25 cellular contexts compared by ENCODE assay signal in genomic region chr15:48718646-48719045, GRCh38.
DNase-seq lines count a peak whose midpoint lies in the region; ATAC-seq, FAIRE-seq and TF ChIP-seq lines count a peak whose summit lies in the region.
"Had no signal": no experiment of that assay in that cellular context is flagged by ENCODE, and none has a peak within 500 bp of the region (broad histone marks: within the 10 kb centered on the region; RNA-seq: fewer than 3 reads in every experiment).

No MANE protein-coding gene starts in this region.

- no peaks in the 10 kb centered on the region for H3K79me2 ChIP-seq in K562 (ENCODE audit: control insufficient read depth, insufficient read depth, low read length)

- FAIRE-seq in K562 (lab: Jason Lieb, UNC) (peak; percentile 70), frontal cortex (lab: Jason Lieb, UNC) (no peak)
- FAIRE-seq: GM12878 had no signal

- TF ChIP-seq CTCF in K562 (IDR thresholded peaks at IDR 0.05 in 2 of 3, conservative IDR thresholded peaks at IDR 0.05 in 1 of 3; ENCODE audit: insufficient read depth in 2 of 3, low read depth in 1 of 3, low read length in 3 of 3) (no peak), heart left ventricle (IDR thresholded peaks at IDR 0.05) (no peak)

- CTCF ChIA-PET in K562 (lab: Yijun Ruan, JAX; ENCODE audit: low intra/inter-chr PET ratio) (no interaction called here), HEK293T (lab: Yijun Ruan, JAX) (no interaction called here)

- BruUV-seq in K562 (replicated peaks; lab: Mats Ljungman, UMichigan): no TSS peak

- no peak for TF ChIP-seq EP300 in K562 (IDR thresholded peaks at IDR 0.05; ENCODE audit: low read length)

- POLR2A ChIA-PET in K562 (lab: Yijun Ruan, JAX): interaction anchor here (0.6 to 1.0 kb wide), 2 partner anchors 92 to 346 kb away, joined by 3 read pairs; partner anchors contain the start of gene CEP152
- POLR2A ChIA-PET in HEK293T (lab: Yijun Ruan, JAX): no interaction called here

- H3K27ac ChIP-seq in K562 (ENCODE audit: extremely low read depth, low read depth, low read length) (peak overlapping the region; percentile 45; the same call in 2 of the 3 replicates), heart left ventricle (peak overlapping the region in 1 of 12 donors; percentile 12)
- H3K27ac ChIP-seq: 22Rv1; BLaER1 treated with 17β-estradiol and CSF1 and Interleukin-3, amounts not matched to agents 10 nM and 100 nM; upper lobe of left lung had no signal

- H3K27me3 ChIP-seq in K562 (ENCODE audit: control insufficient read depth in 2 of 2, insufficient read depth in 2 of 2, low read length in 2 of 2) (no peaks in the 10 kb centered on the region), heart left ventricle (no peaks in the 10 kb centered on the region)
- H3K27me3 ChIP-seq: BLaER1 treated with 17β-estradiol and CSF1 and Interleukin-3, amounts not matched to agents 10 nM and 100 nM; upper lobe of left lung had no signal

- 0% methylated on average over 2 of the region's 2 CpGs for WGBS in K562 (ENCODE audit: insufficient coverage, low coverage, missing lambda C conversion rate)
- 29 to 51% (median 39%) methylated on average over 2 of the region's 2 CpGs for WGBS in heart left ventricle, 4 donors

- peak overlapping the region; percentile 22; the same call in 1 of the 2 replicates for H3K4me2 ChIP-seq in K562 (ENCODE audit: insufficient read depth, low read length)
- H3K4me2 ChIP-seq: BLaER1 treated with 17β-estradiol and CSF1 and Interleukin-3, amounts not matched to agents 10 nM and 100 nM had no signal

- in situ Hi-C loops in K562 (cut with MboI): no loop called here

- no peaks in the 10 kb centered on the region for H3K9me1 ChIP-seq in K562 (ENCODE audit: control insufficient read depth, insufficient read depth, low read length)

- H3K36me3 ChIP-seq in K562 (ENCODE audit: control insufficient read depth, insufficient read depth, low read length) (peaks cover 6% of the 10 kb centered on the region; the same call in 2 of the 3 replicates), heart left ventricle (no peaks in the 10 kb centered on the region)
- H3K36me3 ChIP-seq: upper lobe of left lung had no signal

- H3K4me1 ChIP-seq in K562 (replicated peaks in 1 of 2; ENCODE audit: control insufficient read depth in 2 of 2, insufficient read depth in 2 of 2, low read length in 2 of 2) (peaks cover 0 to 56% of the 10 kb centered on the region in 2 experiments; a peak in 3 of 5 replicates), heart left ventricle (peaks cover 0 to 11% (median 0%) of the 10 kb centered on the region in 12 donors)
- H3K4me1 ChIP-seq: upper lobe of left lung had no signal

- ATAC-seq in Right ventricle myocardium inferior (peak; percentile 78), K562 (peak; percentile 87), heart left ventricle (peak; percentile 24 to 81 (median 68))
- ATAC-seq: effector memory CD8-positive, alpha-beta T cell; GM12878 had no signal

- H3K9ac ChIP-seq in K562 (ENCODE audit: insufficient read depth in 1 of 2, low read depth in 2 of 2, low read length in 2 of 2): no peak overlapping the region
- H3K9ac ChIP-seq: BLaER1 treated with 17β-estradiol and CSF1 and Interleukin-3, amounts not matched to agents 10 nM and 100 nM had no signal

- DNase-seq in Right ventricle myocardium inferior (ENCODE audit: missing footprints) (no peak), cardiac septum (ENCODE audit: low spot score) (no peak), K562 (ENCODE audit: extremely low read depth in 1 of 4, low spot score in 3 of 4) (peak; percentile 19 to 66 (median 33)), heart left ventricle (peak in 2 of 5 donors; percentile 36 to 38), middle frontal gyrus (ENCODE audit: extremely low spot score, low spot score) (no peak), frontal cortex (ENCODE audit: low spot score in 2 of 2) (no peak), HEK293T (ENCODE audit: extremely low spot score) (no peak)
- no peak for DNase-seq in activated CD4-positive, alpha-beta T cell treated with anti-CD3 and anti-CD28 coated beads for 1 hour
- DNase-seq: activated CD4-positive, alpha-beta T cell treated with anti-CD3 and anti-CD28 coated beads, Interleukin-2, amount 50 U/mL, for 4 hours; activated naive CD4-positive, alpha-beta T cell treated with Interleukin-2 at 50 U/mL for 16 hours; activated T-cell treated with anti-CD3 and anti-CD28 coated beads for 4 hours; anterior cingulate cortex; effector memory CD8-positive, alpha-beta T cell; foreskin melanocyte; GF-D8; H9; NCI-H1048; NCI-H2029 treated with DMSO at 0.1 percent for 48 hours; NCI-H510A treated with DMSO at 0.1 percent for 48 hours; stimulated activated CD4-positive, alpha-beta T cell treated with anti-CD3 and anti-CD28 coated beads, Interleukin-4, amount 100 ng/mL, for 24 hours; SW 1271; upper lobe of left lung had no signal

- intact Hi-C loops in Right ventricle myocardium inferior (cut with DNase I) (no loop called here), cardiac septum (cut with DNase I) (no loop called here), K562 (cut with micrococcal nuclease) (loop anchor here (5.0 kb wide), 1 partner anchor 139 kb away; no protein-coding TSS in a partner anchor), heart left ventricle (cut with DNase I) (no loop called here)

- TF ChIP-seq POLR2A in K562 (conservative IDR thresholded peaks at IDR 0.05) (no peak), heart left ventricle (IDR thresholded peaks at IDR 0.05) (no peak)

- H3K4me3 ChIP-seq in K562 (no peak overlapping the region), heart left ventricle (no peak overlapping the region)
- H3K4me3 ChIP-seq: BLaER1 treated with 17β-estradiol and CSF1 and Interleukin-3, amounts not matched to agents 10 nM and 100 nM; GM12878; upper lobe of left lung had no signal

- peak overlapping the region; percentile 35; the same call in 1 of the 2 replicates for H2AFZ ChIP-seq in K562 (ENCODE audit: low read depth, low read length)

- H3K9me3 ChIP-seq in K562 (replicated peaks; ENCODE audit: control insufficient read depth, insufficient read depth, low read depth, low read length) (no peaks in the 10 kb centered on the region), heart left ventricle (peaks cover 0 to 20% (median 9%) of the 10 kb centered on the region in 12 donors)

- TF ChIP-seq RAD21 in K562 (CRISPR knock-in tag; conservative IDR thresholded peaks at IDR 0.05 in 1 of 2, IDR thresholded peaks at IDR 0.05 in 1 of 2): no peak

- no peaks in the 10 kb centered on the region for H4K20me1 ChIP-seq in K562 (replicated peaks; ENCODE audit: control insufficient read depth, insufficient read depth, low read length)
- H4K20me1 ChIP-seq: BLaER1 treated with 17β-estradiol and CSF1 and Interleukin-3, amounts not matched to agents 10 nM and 100 nM had no signal

TF ChIP-seq in K562, 482 proteins besides CTCF, POLR2A, EP300 and RAD21 (continues in another document):
- TF ChIP-seq XRCC5 (IDR thresholded peaks at IDR 0.05; ENCODE audit: low read depth, low read length): no peak
- TF ChIP-seq IRF2 (CRISPR knock-in tag; IDR thresholded peaks at IDR 0.05): no peak
- no peak for TF ChIP-seq ZNF436 (CRISPR knock-in tag; IDR thresholded peaks at IDR 0.05)
- TF ChIP-seq DMBX1 (CRISPR knock-in tag; IDR thresholded peaks at IDR 0.05; ENCODE audit: borderline replicate concordance): no peak
- TF ChIP-seq SRF (CRISPR knock-in tag; IDR thresholded peaks at IDR 0.05): no peak
- TF ChIP-seq MAFF (IDR thresholded peaks at IDR 0.05; ENCODE audit: low read length): peak; percentile 56; the same call in 1 of the 2 replicates
- TF ChIP-seq TFAP4 (CRISPR knock-in tag; IDR thresholded peaks at IDR 0.05; ENCODE audit: borderline replicate concordance): peak; percentile 33; the same call in 1 of the 2 replicates
- TF ChIP-seq TBL1XR1 (IDR thresholded peaks at IDR 0.05; ENCODE audit: low read length in 2 of 2): no peak
- no peak for TF ChIP-seq NR2F6 (CRISPR knock-in tag; IDR thresholded peaks at IDR 0.05)
- TF ChIP-seq KLF13 (tag; IDR thresholded peaks at IDR 0.05; ENCODE audit: borderline replicate concordance, low read depth): no peak
- TF ChIP-seq TFAM (CRISPR knock-in tag; conservative IDR thresholded peaks at IDR 0.05): no peak
- TF ChIP-seq KAT8 (IDR thresholded peaks at IDR 0.05; ENCODE audit: low read depth): no peak
- no peak for TF ChIP-seq ZNF133 (CRISPR knock-in tag; IDR thresholded peaks at IDR 0.05)

TF ChIP-seq in HEK293T, 16 proteins besides CTCF, POLR2A, EP300 and RAD21:
- no peak for TF ChIP-seq TARDBP (IDR thresholded peaks at IDR 0.05)

Comparison
In these comparisons a context has a peak if more than half of its experiments do, and no peak if none do; other contexts are left out.
1. DNase-seq: peak in K562 (4 of 4); none in Right ventricle myocardium inferior (single experiment), cardiac septum (single experiment), middle frontal gyrus (single experiment), frontal cortex (0 of 2), activated CD4-positive, alpha-beta T cell treated with anti-CD3 and anti-CD28 coated beads for 1 hour (single experiment) and HEK293T (single experiment).
2. Peak in every context shown above with its lines, with median percentiles within 50 percentile points of each other: ATAC-seq.